1 cellular context compared by ENCODE assay signal in genomic region chr15:101124731-101125558, GRCh38.
A peak's percentile ranks its signal among the peaks of the same experiment; 100 is the strongest.
TF ChIP-seq lines count a peak whose summit lies in the region.

No MANE protein-coding gene starts in this region.

TF ChIP-seq in SK-N-SH, 30 proteins besides CTCF, POLR2A, EP300 and RAD21 (continued from another document):
- TF ChIP-seq REST (IDR thresholded peaks at IDR 0.05; ENCODE audit: low read depth, low read length) (no peak), TCF12 (IDR thresholded peaks at IDR 0.05) (peak; percentile 46), FOXM1 (IDR thresholded peaks at IDR 0.05; ENCODE audit: low read depth) (no peak), SMC3 (IDR thresholded peaks at IDR 0.05; ENCODE audit: low read depth, low read length) (no peak), CHD2 (IDR thresholded peaks at IDR 0.05; ENCODE audit: low read length, partially characterized antibody) (no peak), FOXJ3 (CRISPR knock-in tag; IDR thresholded peaks at IDR 0.05) (no peak), FOSL2 (IDR thresholded peaks at IDR 0.05; ENCODE audit: borderline replicate concordance, low read depth) (peak; percentile 61; the same call in 1 of the 2 replicates), RXRA (IDR thresholded peaks at IDR 0.05; ENCODE audit: borderline replicate concordance, low read depth) (no peak), TEAD4 (IDR thresholded peaks at IDR 0.05; ENCODE audit: borderline replicate concordance, insufficient read depth) (no peak), JUND (IDR thresholded peaks at IDR 0.05) (peak; percentile 49; the same call in 1 of the 2 replicates), EZH2phosphoT487 (IDR thresholded peaks at IDR 0.05; ENCODE audit: borderline replicate concordance, low read depth) (no peak), SIN3A (IDR thresholded peaks at IDR 0.05; ENCODE audit: borderline replicate concordance, low read depth, low read length) (no peak), USF2 (IDR thresholded peaks at IDR 0.05; ENCODE audit: borderline replicate concordance, low read depth, low read length) (no peak), RFX5 (IDR thresholded peaks at IDR 0.05; ENCODE audit: low read length) (no peak), MEF2A (IDR thresholded peaks at IDR 0.05; ENCODE audit: borderline replicate concordance, low read depth) (no peak)
- TF ChIP-seq, protein P1, sequence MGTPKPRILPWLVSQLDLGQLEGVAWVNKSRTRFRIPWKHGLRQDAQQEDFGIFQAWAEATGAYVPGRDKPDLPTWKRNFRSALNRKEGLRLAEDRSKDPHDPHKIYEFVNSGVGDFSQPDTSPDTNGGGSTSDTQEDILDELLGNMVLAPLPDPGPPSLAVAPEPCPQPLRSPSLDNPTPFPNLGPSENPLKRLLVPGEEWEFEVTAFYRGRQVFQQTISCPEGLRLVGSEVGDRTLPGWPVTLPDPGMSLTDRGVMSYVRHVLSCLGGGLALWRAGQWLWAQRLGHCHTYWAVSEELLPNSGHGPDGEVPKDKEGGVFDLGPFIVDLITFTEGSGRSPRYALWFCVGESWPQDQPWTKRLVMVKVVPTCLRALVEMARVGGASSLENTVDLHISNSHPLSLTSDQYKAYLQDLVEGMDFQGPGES (IDR thresholded peaks at IDR 0.05; ENCODE audit: low read depth, low read length), result no peak
TF ChIP-seq in SK-N-SH: peak in this region for 5.
